Comparison of ENCODE assay signal across 8 cellular contexts in the genomic region with DNA sequence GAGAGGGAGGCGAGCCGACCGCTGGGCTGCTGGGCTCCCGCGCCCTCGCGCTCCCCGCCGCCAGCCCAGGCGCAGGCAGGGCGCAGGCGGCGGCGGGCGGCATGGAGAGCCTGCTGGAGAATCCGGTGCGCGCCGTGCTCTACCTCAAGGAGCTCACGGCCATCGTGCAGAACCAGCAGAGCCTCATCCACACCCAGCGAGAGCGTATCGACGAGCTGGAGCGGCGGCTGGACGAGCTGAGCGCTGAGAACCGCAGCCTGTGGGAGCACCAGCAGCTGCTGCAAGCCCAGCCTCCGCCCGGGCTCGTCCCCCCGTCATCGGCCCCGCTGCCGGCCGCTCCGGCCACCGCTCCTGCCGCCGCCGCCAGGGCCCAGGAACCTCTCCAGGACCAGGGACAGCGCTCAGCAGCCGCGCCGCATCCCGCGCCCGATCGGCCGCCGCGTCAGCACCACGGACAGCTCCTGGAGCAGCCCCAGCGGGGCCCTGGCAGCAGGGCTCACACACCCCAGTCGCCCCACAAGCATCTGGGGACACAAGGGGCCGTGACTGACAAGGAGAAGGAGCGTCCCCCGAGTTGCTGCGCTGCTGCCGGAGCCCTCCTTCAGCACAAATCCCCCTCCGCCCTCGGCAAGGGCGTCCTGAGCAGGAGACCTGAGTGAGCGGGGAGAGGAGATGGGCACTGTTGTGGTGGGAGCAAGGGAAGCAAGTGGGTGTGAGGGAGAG. TPM values are rescaled to one million over a fixed set of nuclear protein-coding genes. Genes with fewer than 3 reads are reported as not detected.
A peak's percentile ranks its signal among the peaks of the same experiment; 100 is the strongest.
DNase-seq lines count a peak whose midpoint lies in the region; ATAC-seq and TF ChIP-seq lines count a peak whose summit lies in the region.
"Not testable (repeated sequence)": the region's sequence is repeated elsewhere in the genome, so short reads cannot be mapped to it uniquely, and the experiment has no call there.

No MANE protein-coding gene starts in this region.

- not testable (repeated sequence) for H3K9me3 Mint-ChIP-seq in activated CD8-positive, alpha-beta T cell treated with anti-CD3 and anti-CD28 coated beads for 36 hours

- POLR2A ChIA-PET in activated CD8-positive, alpha-beta T cell treated with anti-CD3 and anti-CD28 coated beads for 36 hours (lab: Charles Lee) = not testable (repeated sequence)

- not testable (repeated sequence) for H3K36me3 Mint-ChIP-seq in activated CD8-positive, alpha-beta T cell treated with anti-CD3 and anti-CD28 coated beads for 36 hours (ENCODE audit: low read depth)

- not testable (repeated sequence) for H3K4me3 Mint-ChIP-seq in activated CD8-positive, alpha-beta T cell treated with anti-CD3 and anti-CD28 coated beads for 36 hours

- not testable (repeated sequence) for H3K27ac ChIP-seq in HUES48 (ENCODE audit: low read depth, low read length)

- peaks cover 18% of the 10 kb centered on the region for H3K27me3 ChIP-seq in HUES48 (ENCODE audit: control insufficient read depth, insufficient read depth, low read length)

- not testable (repeated sequence) for H3K36me3 ChIP-seq in HUES48 (ENCODE audit: control insufficient read depth, insufficient read depth, low read length)

- not testable (repeated sequence) for TF ChIP-seq CTCF in activated CD8-positive, alpha-beta T cell treated with anti-CD3 and anti-CD28 coated beads for 36 hours (IDR thresholded peaks at IDR 0.05); cardiac fibroblast (IDR thresholded peaks at IDR 0.05; ENCODE audit: low read depth, low read length)

- DNase-seq in CD1c-positive myeloid dendritic cell (ENCODE audit: extremely low spot score) (peak; percentile 28), cardiac fibroblast (ENCODE audit: low read depth in 2 of 2) (peak; percentile 19 to 44), lung microvascular endothelial cell (ENCODE audit: low read depth in 2 of 2) (peak; percentile 23 to 35)
- DNase-seq in activated CD8-positive, alpha-beta T cell treated with anti-CD3 and anti-CD28 coated beads for 36 hours = peak; percentile 34
- not testable (repeated sequence) for DNase-seq in Right ventricle myocardium inferior (ENCODE audit: missing footprints); sciatic nerve (ENCODE audit: low spot score)

- H3K4me1 Mint-ChIP-seq in activated CD8-positive, alpha-beta T cell treated with anti-CD3 and anti-CD28 coated beads for 36 hours (ENCODE audit: low read depth) = not testable (repeated sequence)

- ATAC-seq in GM21528 (IDR thresholded peaks at IDR 0.05; ENCODE audit: low FRiP score, unreplicated experiment) = peak; percentile 52
- ATAC-seq in activated CD8-positive, alpha-beta T cell treated with anti-CD3 and anti-CD28 coated beads for 36 hours = peak; percentile 100
- ATAC-seq in Right ventricle myocardium inferior = peak; percentile 91
- ATAC-seq in sciatic nerve = peak; percentile 93

- H3K9me3 ChIP-seq in HUES48 (ENCODE audit: control insufficient read depth, insufficient read depth, low read length) = not testable (repeated sequence)

- intact Hi-C loops in activated CD8-positive, alpha-beta T cell treated with anti-CD3 and anti-CD28 coated beads for 36 hours (cut with micrococcal nuclease); Right ventricle myocardium inferior (cut with DNase I); sciatic nerve (cut with DNase I): not testable (repeated sequence)

- CTCF ChIA-PET in activated CD8-positive, alpha-beta T cell treated with anti-CD3 and anti-CD28 coated beads for 36 hours (lab: Charles Lee) = not testable (repeated sequence)

- not testable (repeated sequence) for H3K9ac ChIP-seq in HUES48 (ENCODE audit: low read depth, low read length)

- H3K4me1 ChIP-seq in HUES48 (ENCODE audit: control insufficient read depth, insufficient read depth, low read length) = not testable (repeated sequence)

- H3K27me3 Mint-ChIP-seq in activated CD8-positive, alpha-beta T cell treated with anti-CD3 and anti-CD28 coated beads for 36 hours = peaks cover 35% of the 10 kb centered on the region

- H3K4me3 ChIP-seq in HUES48 (ENCODE audit: low read depth, low read length) = peak overlapping the region; percentile 51; the same call in 1 of the 2 replicates
- not testable (repeated sequence) for H3K4me3 ChIP-seq in cardiac fibroblast (replicated peaks in 1 of 2; ENCODE audit: low read depth in 2 of 2, low read length in 2 of 2)

- not testable (repeated sequence) for H3K27ac Mint-ChIP-seq in activated CD8-positive, alpha-beta T cell treated with anti-CD3 and anti-CD28 coated beads for 36 hours

RNA-seq across cellular contexts. Expression of a gene that starts 0.4 kb away (rescaled TPM):
- 1 to 10 TPM; 2.5 to 2.7 TPM for total RNA-seq in activated CD8-positive, alpha-beta T cell treated with anti-CD3 and anti-CD28 coated beads for 36 hours
- total RNA-seq in Right ventricle myocardium inferior (2.3 TPM), lung microvascular endothelial cell (under 0.01 TPM in 2 replicates), sciatic nerve (6.8 TPM)
